Comparison of ENCODE assay signal across 14 cellular contexts in genomic region chr9:93517331-93517730, GRCh38. TPM values are rescaled to one million over a fixed set of nuclear protein-coding genes. Genes with fewer than 3 reads are reported as not detected.
DNase-seq lines count a peak whose midpoint lies in the region; ATAC-seq and TF ChIP-seq lines count a peak whose summit lies in the region.
"Had no signal": no experiment of that assay in that cellular context is flagged by ENCODE, and none has a peak within 500 bp of the region (broad histone marks: within the 10 kb centered on the region; RNA-seq: fewer than 3 reads in every experiment).

No MANE protein-coding gene starts in this region.

- DNase-seq in AG10803 (ENCODE audit: low read depth) (peak; percentile 43), fibroblast of pulmonary artery (ENCODE audit: low read depth) (peak; percentile 29), kidney glomerular epithelial cell (lab: John Stamatoyannopoulos, UW) (no peak), esophagus muscularis mucosa (ENCODE audit: extremely low spot score) (no peak)
- DNase-seq in CD4-positive, CD25-positive, alpha-beta regulatory T cell, result no peak
- no peak for DNase-seq in activated CD4-positive, alpha-beta T cell treated with anti-CD3 and anti-CD28 coated beads, Interleukin-2, amount 50 U/mL, for 4 hours
- DNase-seq: Caco-2, NCI-H187 treated with DMSO at 0.1 percent for 48 hours, NCI-H446 treated with DMSO at 0.1 percent for 48 hours, NCI-H748 treated with DMSO at 0.1 percent for 48 hours, PC-9 had no signal

- peaks cover 36% of the 10 kb centered on the region for H3K36me3 Mint-ChIP-seq in CD4-positive, CD25-positive, alpha-beta regulatory T cell
- peaks cover 69% of the 10 kb centered on the region for H3K36me3 Mint-ChIP-seq in activated T-helper 17 cell treated with anti-CD3 and anti-CD28 coated beads, Interleukin-2, amount 50 U/mL, for 72 hours (ENCODE audit: low read depth)

- TF ChIP-seq CTCF in AG10803 (conservative IDR thresholded peaks at IDR 0.05; ENCODE audit: low read length), result no peak
- no peak for TF ChIP-seq CTCF in fibroblast of pulmonary artery (IDR thresholded peaks at IDR 0.05; ENCODE audit: low read length, missing control alignments)
- TF ChIP-seq CTCF in esophagus muscularis mucosa (IDR thresholded peaks at IDR 0.05), result no peak

- H3K4me3 ChIP-seq in AG10803 (ENCODE audit: low read length), result no peak overlapping the region
- no peak overlapping the region for H3K4me3 ChIP-seq in CD4-positive, CD25-positive, alpha-beta regulatory T cell (ENCODE audit: low read depth, low read length)
- no peak overlapping the region for H3K4me3 ChIP-seq in fibroblast of pulmonary artery (replicated peaks; ENCODE audit: low read depth, low read length)
- H3K4me3 ChIP-seq in esophagus muscularis mucosa, result no peak overlapping the region
- H3K4me3 ChIP-seq: HAP-1, PC-9 had no signal

- no peaks in the 10 kb centered on the region for H3K27me3 Mint-ChIP-seq in CD4-positive, CD25-positive, alpha-beta regulatory T cell
- no peaks in the 10 kb centered on the region for H3K27me3 Mint-ChIP-seq in activated T-helper 17 cell treated with anti-CD3 and anti-CD28 coated beads, Interleukin-2, amount 50 U/mL, for 72 hours

- 43% methylated on average over 1 of the region's 1 CpG for WGBS in esophagus muscularis mucosa

- no peaks in the 10 kb centered on the region for H3K9me3 Mint-ChIP-seq in CD4-positive, CD25-positive, alpha-beta regulatory T cell
- no peaks in the 10 kb centered on the region for H3K9me3 Mint-ChIP-seq in activated T-helper 17 cell treated with anti-CD3 and anti-CD28 coated beads, Interleukin-2, amount 50 U/mL, for 72 hours

- H3K9me3 ChIP-seq in CD4-positive, CD25-positive, alpha-beta regulatory T cell (ENCODE audit: control insufficient read depth in 2 of 2, low read length in 2 of 2), result no peaks in the 10 kb centered on the region
- no peaks in the 10 kb centered on the region for H3K9me3 ChIP-seq in esophagus muscularis mucosa
- H3K9me3 ChIP-seq: Caco-2, HAP-1 had no signal

- no peak for TF ChIP-seq POLR2A in esophagus muscularis mucosa (IDR thresholded peaks at IDR 0.05; ENCODE audit: low read depth)

- no peak for TF ChIP-seq EP300 in esophagus muscularis mucosa (IDR thresholded peaks at IDR 0.05)

- peak overlapping the region in 2 of 3 donors; percentile 57 to 75 for H3K27ac Mint-ChIP-seq in CD4-positive, CD25-positive, alpha-beta regulatory T cell
- H3K27ac Mint-ChIP-seq in activated T-helper 17 cell treated with anti-CD3 and anti-CD28 coated beads, Interleukin-2, amount 50 U/mL, for 72 hours, result peak overlapping the region; percentile 20

- intact Hi-C loops in esophagus muscularis mucosa (cut with DNase I), result no loop called here

- no peak overlapping the region for H3K4me3 Mint-ChIP-seq in CD4-positive, CD25-positive, alpha-beta regulatory T cell
- no peak overlapping the region for H3K4me3 Mint-ChIP-seq in activated T-helper 17 cell treated with anti-CD3 and anti-CD28 coated beads, Interleukin-2, amount 50 U/mL, for 72 hours

- ATAC-seq in CD4-positive, CD25-positive, alpha-beta regulatory T cell (ENCODE audit: low read depth in 2 of 2), result no peak
- no peak for ATAC-seq in activated T-helper 17 cell treated with anti-CD3 and anti-CD28 coated beads, Interleukin-2, amount 50 U/mL, for 72 hours (replicated peaks)
- ATAC-seq: HepG2 had no signal

- H3K27me3 ChIP-seq in CD4-positive, CD25-positive, alpha-beta regulatory T cell (ENCODE audit: control insufficient read depth, insufficient read depth, low read length), result no peaks in the 10 kb centered on the region
- no peaks in the 10 kb centered on the region for H3K27me3 ChIP-seq in esophagus muscularis mucosa

- H3K4me1 Mint-ChIP-seq in CD4-positive, CD25-positive, alpha-beta regulatory T cell, result peaks cover 13 to 30% (median 22%) of the 10 kb centered on the region in 4 donors
- H3K4me1 Mint-ChIP-seq in activated T-helper 17 cell treated with anti-CD3 and anti-CD28 coated beads, Interleukin-2, amount 50 U/mL, for 72 hours, result peaks cover 15% of the 10 kb centered on the region

- no peak overlapping the region for H3K27ac ChIP-seq in CD4-positive, CD25-positive, alpha-beta regulatory T cell (ENCODE audit: insufficient read depth, low read length, poor library complexity, severe bottlenecking)
- no peak overlapping the region for H3K27ac ChIP-seq in esophagus muscularis mucosa (replicated peaks in 1 of 4)
- H3K27ac ChIP-seq: PC-9 had no signal

- peaks cover 40% of the 10 kb centered on the region for H3K36me3 ChIP-seq in CD4-positive, CD25-positive, alpha-beta regulatory T cell (ENCODE audit: control insufficient read depth, insufficient read depth, low read length)
- H3K36me3 ChIP-seq in esophagus muscularis mucosa, result peaks cover 0 to 43% (median 32%) of the 10 kb centered on the region in 4 donors

- no peaks in the 10 kb centered on the region for H3K4me1 ChIP-seq in CD4-positive, CD25-positive, alpha-beta regulatory T cell (ENCODE audit: control insufficient read depth, insufficient read depth, low read length, poor library complexity, severe bottlenecking)
- peaks cover 0 to 21% (median 7%) of the 10 kb centered on the region in 4 donors for H3K4me1 ChIP-seq in esophagus muscularis mucosa
- H3K4me1 ChIP-seq: Caco-2, HAP-1 had no signal

RNA-seq across cellular contexts. Expression of gene PHF2, which starts 59.1 kb away (rescaled TPM):
- 29.4 TPM for total RNA-seq in CD4-positive, CD25-positive, alpha-beta regulatory T cell
- 1 to 10 TPM in 2 of 4 donors, under 1 TPM in 2; 0.37 to 1.3 (median 0.94) TPM for polyA plus RNA-seq in CD4-positive, CD25-positive, alpha-beta regulatory T cell
- total RNA-seq in activated T-helper 17 cell treated with anti-CD3 and anti-CD28 coated beads, Interleukin-2, amount 50 U/mL, for 72 hours, result 10 to 100 TPM; 11.9 to 15.1 TPM
- total RNA-seq in esophagus muscularis mucosa, result 10 to 100 TPM; 35.7 to 53.5 (median 43.2) TPM

Comparison
In these comparisons a context has a peak if more than half of its experiments do, and no peak if none do; other contexts are left out.
1. DNase-seq: peak in AG10803 (single experiment) and fibroblast of pulmonary artery (single experiment); none in CD4-positive, CD25-positive, alpha-beta regulatory T cell (0 of 3), kidney glomerular epithelial cell (single experiment), esophagus muscularis mucosa (single experiment) and activated CD4-positive, alpha-beta T cell treated with anti-CD3 and anti-CD28 coated beads, Interleukin-2, amount 50 U/mL, for 4 hours (0 of 2).